1 cellular context compared by ENCODE assay signal in the genomic region with DNA sequence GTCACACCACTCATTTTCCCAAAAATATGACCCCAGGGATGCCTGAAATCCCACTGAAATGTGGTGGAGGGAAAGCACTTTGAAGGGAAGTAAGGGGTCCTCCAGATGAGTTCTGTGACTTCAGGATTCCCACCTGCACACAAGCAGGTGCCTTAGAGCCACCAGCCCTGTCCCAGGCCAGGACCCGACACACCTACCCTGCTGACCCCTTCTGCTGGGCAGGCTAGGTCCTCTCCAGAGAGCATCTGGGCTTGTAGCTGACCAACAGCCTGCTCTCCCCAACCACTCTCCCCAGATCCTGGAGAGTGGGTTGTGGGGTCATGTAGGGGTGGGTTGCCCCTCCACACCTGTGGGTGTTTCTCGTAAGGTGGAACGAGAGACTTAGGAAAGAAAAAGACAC.
TF ChIP-seq lines count a peak whose summit lies in the region.

No MANE protein-coding gene starts in this region.

TF ChIP-seq in H1, 55 proteins besides CTCF, POLR2A, EP300 and RAD21:
- no peak for TF ChIP-seq KDM1A (IDR thresholded peaks at IDR 0.05; ENCODE audit: borderline replicate concordance, low read length)
